In genomic region chr1:15799928-15800835, GRCh38 we compare ENCODE assay signal across 10 cellular contexts. TPM values are rescaled to one million over a fixed set of nuclear protein-coding genes. Genes with fewer than 3 reads are reported as not detected.
DNase-seq lines count a peak whose midpoint lies in the region; ATAC-seq and TF ChIP-seq lines count a peak whose summit lies in the region.
"Had no signal": no experiment of that assay in that cellular context is flagged by ENCODE, and none has a peak within 500 bp of the region (broad histone marks: within the 10 kb centered on the region; RNA-seq: fewer than 3 reads in every experiment).

No MANE protein-coding gene starts in this region.

- no peak overlapping the region for H3K4me3 ChIP-seq in cardiac fibroblast (replicated peaks in 1 of 2; ENCODE audit: low read depth in 2 of 2, low read length in 2 of 2)

- no peak for TF ChIP-seq CTCF in cardiac fibroblast (IDR thresholded peaks at IDR 0.05; ENCODE audit: low read depth, low read length)

- DNase-seq in ACHN (peak; percentile 93), LoVo (ENCODE audit: low spot score) (peak; percentile 99), cardiac fibroblast (ENCODE audit: low read depth in 2 of 2) (peak; percentile 71 to 75), lung microvascular endothelial cell (ENCODE audit: low read depth in 2 of 2) (peak; percentile 38 to 39), medulla oblongata (ENCODE audit: extremely low spot score) (no peak), Kasumi-1 (lab: John Stamatoyannopoulos, UW) (no peak)
- DNase-seq: activated B cell treated with CpG ODN at 0.5 μM for 24 hours had no signal

- in situ Hi-C loops in ACHN (cut with HindIII; ENCODE audit: low pct_ligation_motif_present, low pct_unique_long_range_greater_than_20kb, low sequenced_read_pairs), result loop anchor here (25.0 kb wide), 1 partner anchor 162 kb away; no protein-coding TSS in a partner anchor

- ATAC-seq in HG02588 (IDR thresholded peaks at IDR 0.05; ENCODE audit: unreplicated experiment) (no peak), GM18519 (IDR thresholded peaks at IDR 0.05; ENCODE audit: low FRiP score, unreplicated experiment) (no peak)

RNA-seq across cellular contexts. Expression of gene UQCRHL, which starts 7.3 kb away (rescaled TPM):
- 3.3 and 6.3 TPM in 2 replicates for total RNA-seq in lung microvascular endothelial cell

RNA-seq across cellular contexts. Expression of gene FBLIM1, which starts 41.6 kb away (rescaled TPM):
- 110 and 128 TPM in 2 replicates for total RNA-seq in lung microvascular endothelial cell
- total RNA-seq: activated B cell treated with CpG ODN at 0.5 μM for 24 hours had no signal

RNA-seq across cellular contexts. Expression of gene SPEN, which starts 47.3 kb away (rescaled TPM):
- total RNA-seq in lung microvascular endothelial cell, result 9.8 and 11.3 TPM in 2 replicates

RNA-seq across cellular contexts. Expression of gene TMEM82, which starts 57.9 kb away (rescaled TPM):
- total RNA-seq in lung microvascular endothelial cell, result not detected in 2 replicates
- total RNA-seq: activated B cell treated with CpG ODN at 0.5 μM for 24 hours, pulmonary artery endothelial cell had no signal

Comparison
In these comparisons a context has a peak if more than half of its experiments do, and no peak if none do; other contexts are left out.
1. DNase-seq: peak in ACHN (single experiment), LoVo (single experiment), cardiac fibroblast (2 of 2) and lung microvascular endothelial cell (2 of 2); none in medulla oblongata (single experiment) and Kasumi-1 (0 of 2).